Comparison of ENCODE assay signal across 8 cellular contexts in genomic region chrX:17738737-17739535, GRCh38. TPM values are rescaled to one million over a fixed set of nuclear protein-coding genes. Genes with fewer than 3 reads are reported as not detected.
DNase-seq lines count a peak whose midpoint lies in the region; ATAC-seq and TF ChIP-seq lines count a peak whose summit lies in the region.

No MANE protein-coding gene starts in this region.

- H3K4me1 Mint-ChIP-seq in natural killer cell treated with Interleukin-12 subunit alpha and Interleukin-12 subunit beta and Interleukin-15 and Interleukin-18, amount 100 ng/mL, for 72 hours (ENCODE audit: low read depth in 2 of 2), result peaks cover 14 to 19% of the 10 kb centered on the region in 2 donors

- intact Hi-C loops in colonic mucosa (cut with DNase I), result no loop called here

- no peaks in the 10 kb centered on the region; the same call in 1 of the 2 replicates for H4K20me1 ChIP-seq in KMS-11 (ENCODE audit: insufficient read depth)

- H3K9me3 Mint-ChIP-seq in natural killer cell treated with Interleukin-12 subunit alpha and Interleukin-12 subunit beta and Interleukin-15 and Interleukin-18, amount 100 ng/mL, for 72 hours, result no peaks in the 10 kb centered on the region

- peak overlapping the region; percentile 74; the same call in 1 of the 2 replicates for H3K9ac ChIP-seq in KMS-11
- H3K9ac ChIP-seq in colonic mucosa (ENCODE audit: low read depth in 2 of 2, low read length in 2 of 2), result peak overlapping the region; percentile 40 to 84

- H3K27ac ChIP-seq in KMS-11 (peak overlapping the region; percentile 62), colonic mucosa (peak overlapping the region; percentile 75)

- H3K9me3 ChIP-seq in colonic mucosa, result no peaks in the 10 kb centered on the region

- H3K4me3 Mint-ChIP-seq in natural killer cell treated with Interleukin-12 subunit alpha and Interleukin-12 subunit beta and Interleukin-15 and Interleukin-18, amount 100 ng/mL, for 72 hours, result peak overlapping the region; percentile 79

- H3K4me1 ChIP-seq in KMS-11 (ENCODE audit: low read depth, poor library complexity, severe bottlenecking) (peaks cover 7% of the 10 kb centered on the region), colonic mucosa (no peaks in the 10 kb centered on the region)

- TF ChIP-seq CTCF in AG09309 (IDR thresholded peaks at IDR 0.05; ENCODE audit: control insufficient read depth, insufficient read depth, low read depth, low read length, missing control alignments), result no peak
- TF ChIP-seq CTCF in KMS-11 (conservative IDR thresholded peaks at IDR 0.05; ENCODE audit: low read depth, low read length), result no peak
- TF ChIP-seq CTCF in colonic mucosa (IDR thresholded peaks at IDR 0.05), result no peak

- H3K27ac Mint-ChIP-seq in natural killer cell treated with Interleukin-12 subunit alpha and Interleukin-12 subunit beta and Interleukin-15 and Interleukin-18, amount 100 ng/mL, for 72 hours, result peak overlapping the region; percentile 5 to 50

- H3K27me3 ChIP-seq in KMS-11 (ENCODE audit: insufficient read depth, low read depth) (no peaks in the 10 kb centered on the region), colonic mucosa (no peaks in the 10 kb centered on the region)

- H3K27me3 Mint-ChIP-seq in natural killer cell treated with Interleukin-12 subunit alpha and Interleukin-12 subunit beta and Interleukin-15 and Interleukin-18, amount 100 ng/mL, for 72 hours, result peaks cover 22 to 25% of the 10 kb centered on the region in 2 donors

- ATAC-seq in natural killer cell treated with Interleukin-12 subunit alpha and Interleukin-12 subunit beta and Interleukin-15 and Interleukin-18, amount 100 ng/mL, for 72 hours, result no peak

- H3K4me3 ChIP-seq in AG09309 (ENCODE audit: control insufficient read depth, low read depth, low read length) (peak overlapping the region; percentile 65), KMS-11 (IDR thresholded peaks at IDR 0.05; ENCODE audit: insufficient read depth, low read depth, low read length) (no peak overlapping the region), colonic mucosa (peak overlapping the region; percentile 22)

- peak overlapping the region; percentile 60; the same call in 1 of the 2 replicates for H2AFZ ChIP-seq in KMS-11 (ENCODE audit: low read depth)

- H3K36me3 Mint-ChIP-seq in natural killer cell treated with Interleukin-12 subunit alpha and Interleukin-12 subunit beta and Interleukin-15 and Interleukin-18, amount 100 ng/mL, for 72 hours, result peaks cover 5% of the 10 kb centered on the region

- DNase-seq in AG09309 (ENCODE audit: low read depth) (no peak), colonic mucosa (no peak), Ammon's horn (ENCODE audit: low spot score) (no peak), OCI-M1 (lab: John Stamatoyannopoulos, UW) (no peak), T-helper 9 cell (no peak)
- no peak for DNase-seq in natural killer cell treated with Interleukin-12 subunit alpha and Interleukin-12 subunit beta and Interleukin-15 and Interleukin-18, amount 100 ng/mL, for 72 hours (ENCODE audit: low spot score)
- DNase-seq in activated CD8-positive, alpha-beta memory T cell treated with anti-CD3 and anti-CD28 coated beads for 24 hours, result no peak

- peak overlapping the region; percentile 96 for H3K4me2 ChIP-seq in KMS-11

- H3K79me2 ChIP-seq in KMS-11 (ENCODE audit: insufficient read depth, low read depth), result peaks cover 19% of the 10 kb centered on the region

- H3K36me3 ChIP-seq in KMS-11 (ENCODE audit: insufficient read depth) (no peaks in the 10 kb centered on the region), colonic mucosa (no peaks in the 10 kb centered on the region)

RNA-seq across cellular contexts. Expression of gene SCML1, which starts 1.6 kb away (rescaled TPM):
- total RNA-seq in colonic mucosa, result 10 to 100 TPM; 11.7 to 21.4 TPM
- 1 to 10 TPM in 1 of 2 donors, under 1 TPM in 1; 0.93 to 1.1 TPM for total RNA-seq in natural killer cell treated with Interleukin-12 subunit alpha and Interleukin-12 subunit beta and Interleukin-15 and Interleukin-18, amount 100 ng/mL, for 72 hours

Comparison
In these comparisons a context has a peak if more than half of its experiments do, and no peak if none do; other contexts are left out.
1. RNA of gene SCML1, which starts 1.6 kb away (total RNA-seq): 11.7 to 21.4 TPM in colonic mucosa; 0.93 to 1.1 TPM in natural killer cell treated with Interleukin-12 subunit alpha and Interleukin-12 subunit beta and Interleukin-15 and Interleukin-18, amount 100 ng/mL, for 72 hours; every median in the first group is over 4 times any median in the second.